ENCODE assay signal across 8 cellular contexts in the genomic region with DNA sequence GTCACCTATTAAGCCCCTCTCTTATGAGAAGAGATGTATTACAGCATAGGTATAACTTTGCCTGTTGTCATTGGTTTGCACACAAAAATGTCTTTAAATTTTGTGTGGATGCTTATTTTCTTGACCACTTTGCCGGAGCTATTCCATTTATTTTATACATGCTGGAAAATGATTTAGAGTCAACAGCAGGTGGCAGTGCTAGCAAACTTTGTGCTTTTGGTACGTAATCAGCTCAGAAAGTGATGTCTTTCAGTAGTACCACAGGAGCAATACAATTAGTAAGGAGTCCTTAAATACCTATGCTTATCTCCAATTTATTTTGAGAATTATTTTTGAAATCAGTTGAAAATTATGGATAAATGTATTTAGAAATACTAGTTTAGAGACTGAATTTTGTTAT. TPM values are rescaled to one million over a fixed set of nuclear protein-coding genes. Genes with fewer than 3 reads are reported as not detected.
DNase-seq lines count a peak whose midpoint lies in the region; ATAC-seq, FAIRE-seq and TF ChIP-seq lines count a peak whose summit lies in the region.

No MANE protein-coding gene starts in this region.

- H3K36me3 ChIP-seq in astrocyte (ENCODE audit: insufficient read depth, low read length), result no peaks in the 10 kb centered on the region

- no peak overlapping the region for H3K4me3 Mint-ChIP-seq in astrocyte (ENCODE audit: unreplicated experiment)

- H3K27me3 ChIP-seq in astrocyte (ENCODE audit: insufficient read depth, low read length), result no peaks in the 10 kb centered on the region

- peak; percentile 56 for TF ChIP-seq CTCF in astrocyte (IDR thresholded peaks at IDR 0.05; ENCODE audit: insufficient read depth, low read depth, low read length)

- no peaks in the 10 kb centered on the region for H3K4me1 ChIP-seq in astrocyte (ENCODE audit: insufficient read depth, low read length)

- H3K36me3 Mint-ChIP-seq in astrocyte (ENCODE audit: low read depth, unreplicated experiment), result no peaks in the 10 kb centered on the region

- no peaks in the 10 kb centered on the region for H3K79me2 ChIP-seq in astrocyte (ENCODE audit: insufficient read depth, low read length)

- no peak overlapping the region for H3K9ac ChIP-seq in astrocyte (ENCODE audit: low read length)

- no peaks in the 10 kb centered on the region for H3K4me1 Mint-ChIP-seq in astrocyte (ENCODE audit: low read depth, unreplicated experiment)

- H2AFZ ChIP-seq in astrocyte (ENCODE audit: low read depth, low read length), result no peak overlapping the region

- no peak overlapping the region for H3K27ac Mint-ChIP-seq in astrocyte (ENCODE audit: unreplicated experiment)

- no peak for TF ChIP-seq POLR2A in H54 (IDR thresholded peaks at IDR 0.05; ENCODE audit: low read depth, low read length)

- FAIRE-seq in H54 (lab: Jason Lieb, UNC), result peak; percentile 90
- no peak for FAIRE-seq in astrocyte (lab: Jason Lieb, UNC)

- ATAC-seq in left lobe of liver (peak; percentile 89), esophagus mucosa (no peak)

- no peak overlapping the region for H3K4me3 ChIP-seq in astrocyte (ENCODE audit: insufficient read depth, low read depth, low read length)

- H3K27ac ChIP-seq in astrocyte (ENCODE audit: low read depth, low read length), result no peak overlapping the region

- no peaks in the 10 kb centered on the region for H4K20me1 ChIP-seq in astrocyte (ENCODE audit: insufficient read depth, low read length)

- H3K27me3 Mint-ChIP-seq in astrocyte (ENCODE audit: low read depth, unreplicated experiment), result no peaks in the 10 kb centered on the region

- H3K9me3 Mint-ChIP-seq in astrocyte (ENCODE audit: unreplicated experiment), result no peaks in the 10 kb centered on the region

- DNase-seq in DMS114 treated with DMSO at 0.1 percent for 48 hours (lab: John Stamatoyannopoulos, UW; ENCODE audit: unreplicated experiment) (peak; percentile 68), H54 (ENCODE audit: insufficient read length, low spot score) (no peak), NCI-H2107 treated with DMSO at 0.1 percent for 48 hours (lab: John Stamatoyannopoulos, UW; ENCODE audit: unreplicated experiment) (peak; percentile 86), astrocyte (ENCODE audit: low read depth) (peak; percentile 35), left lobe of liver (ENCODE audit: low spot score) (no peak), germinal center (ENCODE audit: low spot score) (no peak)
- no peak for DNase-seq in stimulated activated CD4-positive, alpha-beta T cell treated with anti-CD3 and anti-CD28 coated beads, Interleukin-4, amount 100 ng/mL, for 4 hours

- H3K4me2 ChIP-seq in astrocyte (ENCODE audit: low read length), result no peak overlapping the region

- H3K9me3 ChIP-seq in astrocyte (ENCODE audit: insufficient read depth, low read depth, low read length), result no peaks in the 10 kb centered on the region

RNA-seq across cellular contexts. Expression of gene NUDT12, which starts 19.8 kb away (rescaled TPM):
- total RNA-seq in astrocyte (6.1 and 6.3 TPM in 2 replicates), left lobe of liver (17.4 TPM), esophagus mucosa (8.4 TPM)

Comparison
In these comparisons a context has a peak if more than half of its experiments do, and no peak if none do; other contexts are left out.
1. DNase-seq: peak in DMS114 treated with DMSO at 0.1 percent for 48 hours (single experiment), NCI-H2107 treated with DMSO at 0.1 percent for 48 hours (single experiment) and astrocyte (single experiment); none in H54 (single experiment), left lobe of liver (single experiment), germinal center (single experiment) and stimulated activated CD4-positive, alpha-beta T cell treated with anti-CD3 and anti-CD28 coated beads, Interleukin-4, amount 100 ng/mL, for 4 hours (0 of 2).